ENCODE assay signal across 25 cellular contexts in the genomic region with DNA sequence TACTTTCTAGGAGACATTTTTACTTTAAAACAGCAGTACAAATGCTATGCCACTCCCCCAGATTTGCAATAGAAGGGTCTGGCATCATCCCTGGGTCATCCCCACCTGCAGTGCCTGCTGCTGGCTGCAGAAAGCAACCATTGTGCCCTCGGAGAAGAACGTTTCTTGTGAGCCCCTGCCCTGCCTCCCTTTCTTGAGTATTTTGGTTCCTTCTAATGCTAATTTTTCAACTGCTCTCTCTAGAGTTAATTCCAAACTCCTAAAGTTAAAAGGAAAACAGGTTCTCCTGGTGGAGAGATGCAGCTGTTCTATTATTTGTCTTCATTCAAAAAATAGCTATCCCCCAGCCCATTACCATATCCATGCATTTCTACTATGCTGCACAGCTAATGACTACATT.
A peak's percentile ranks its signal among the peaks of the same experiment; 100 is the strongest.
DNase-seq lines count a peak whose midpoint lies in the region; ATAC-seq, FAIRE-seq and TF ChIP-seq lines count a peak whose summit lies in the region.
"Had no signal": no experiment of that assay in that cellular context is flagged by ENCODE, and none has a peak within 500 bp of the region (broad histone marks: within the 10 kb centered on the region; RNA-seq: fewer than 3 reads in every experiment).

No MANE protein-coding gene starts in this region.

- H3K4me1 ChIP-seq in HAP-1: no peaks in the 10 kb centered on the region
- H3K4me1 ChIP-seq in astrocyte (ENCODE audit: insufficient read depth, low read length): no peaks in the 10 kb centered on the region
- no peaks in the 10 kb centered on the region for H3K4me1 ChIP-seq in iPS DF 6.9 (ENCODE audit: control insufficient read depth, insufficient read depth, low read length)
- H3K4me1 ChIP-seq: A549; BLaER1 treated with 17β-estradiol and CSF1 and Interleukin-3, amounts not matched to agents 10 nM and 100 nM had no signal

- H3K79me2 ChIP-seq in astrocyte (ENCODE audit: insufficient read depth, low read length): no peaks in the 10 kb centered on the region

- H3K9me3 ChIP-seq in HAP-1 (no peaks in the 10 kb centered on the region), astrocyte (ENCODE audit: insufficient read depth, low read depth, low read length) (no peaks in the 10 kb centered on the region), iPS DF 6.9 (ENCODE audit: control insufficient read depth, insufficient read depth, low read length) (no peaks in the 10 kb centered on the region)
- H3K9me3 ChIP-seq: A549 had no signal

- no peaks in the 10 kb centered on the region for H3K27me3 Mint-ChIP-seq in astrocyte (ENCODE audit: low read depth, unreplicated experiment)
- H3K27me3 Mint-ChIP-seq: CD4-positive, alpha-beta T cell had no signal

- H4K20me1 ChIP-seq in astrocyte (ENCODE audit: insufficient read depth, low read length): no peaks in the 10 kb centered on the region
- H4K20me1 ChIP-seq: BLaER1 treated with 17β-estradiol and CSF1 and Interleukin-3, amounts not matched to agents 10 nM and 100 nM had no signal

- no CpG with 5 or more reads among the region's 2 CpGs for WGBS in iPS DF 6.9 (ENCODE audit: insufficient coverage, insufficient read length)

- intact Hi-C loops in left colon (cut with DNase I, micrococcal nuclease): no loop called here

- TF ChIP-seq CTCF in astrocyte (IDR thresholded peaks at IDR 0.05; ENCODE audit: insufficient read depth, low read depth, low read length): no peak

- H3K27me3 ChIP-seq in HAP-1 (ENCODE audit: low read depth) (no peaks in the 10 kb centered on the region), astrocyte (ENCODE audit: insufficient read depth, low read length) (no peaks in the 10 kb centered on the region), iPS DF 6.9 (ENCODE audit: control insufficient read depth, insufficient read depth, low read length) (no peaks in the 10 kb centered on the region)
- H3K27me3 ChIP-seq: BLaER1 treated with 17β-estradiol and CSF1 and Interleukin-3, amounts not matched to agents 10 nM and 100 nM had no signal

- no peak overlapping the region for H3K27ac ChIP-seq in astrocyte (ENCODE audit: low read depth, low read length)
- no peak overlapping the region for H3K27ac ChIP-seq in iPS DF 6.9 (ENCODE audit: low read length)
- H3K27ac ChIP-seq: A549; BLaER1 treated with 17β-estradiol and CSF1 and Interleukin-3, amounts not matched to agents 10 nM and 100 nM; RWPE1 had no signal

- no peak overlapping the region for H3K4me3 Mint-ChIP-seq in astrocyte (ENCODE audit: unreplicated experiment)
- H3K4me3 Mint-ChIP-seq: CD4-positive, alpha-beta T cell; HFFc6 had no signal

- no peaks in the 10 kb centered on the region for H3K36me3 Mint-ChIP-seq in astrocyte (ENCODE audit: low read depth, unreplicated experiment)

- H3K9ac ChIP-seq in astrocyte (ENCODE audit: low read length): no peak overlapping the region
- H3K9ac ChIP-seq: BLaER1 treated with 17β-estradiol and CSF1 and Interleukin-3, amounts not matched to agents 10 nM and 100 nM had no signal

- in situ Hi-C loops in HAP-1 (cut with MboI; ENCODE audit: low sequenced_read_pairs): no loop called here

- FAIRE-seq in astrocyte (lab: Jason Lieb, UNC): peak; percentile 5
- FAIRE-seq: A549, G401.6, H54 had no signal

- no peak overlapping the region for H3K4me2 ChIP-seq in astrocyte (ENCODE audit: low read length)
- H3K4me2 ChIP-seq: A549; BLaER1 treated with 17β-estradiol and CSF1 and Interleukin-3, amounts not matched to agents 10 nM and 100 nM had no signal

- H3K27ac Mint-ChIP-seq in astrocyte (ENCODE audit: unreplicated experiment): no peak overlapping the region
- H3K27ac Mint-ChIP-seq: CD4-positive, alpha-beta T cell; HFFc6 had no signal

- H3K4me1 Mint-ChIP-seq in astrocyte (ENCODE audit: low read depth, unreplicated experiment): no peaks in the 10 kb centered on the region

- no peak overlapping the region for H3K4me3 ChIP-seq in HAP-1
- no peak overlapping the region for H3K4me3 ChIP-seq in astrocyte (ENCODE audit: insufficient read depth, low read depth, low read length)
- no peak overlapping the region for H3K4me3 ChIP-seq in iPS DF 6.9 (ENCODE audit: low read length)
- H3K4me3 ChIP-seq: A549; BLaER1 treated with 17β-estradiol and CSF1 and Interleukin-3, amounts not matched to agents 10 nM and 100 nM had no signal

- H3K9me3 Mint-ChIP-seq in astrocyte (ENCODE audit: unreplicated experiment): no peaks in the 10 kb centered on the region
- H3K9me3 Mint-ChIP-seq: CD4-positive, alpha-beta T cell; HFFc6 had no signal

- no peaks in the 10 kb centered on the region for H3K36me3 ChIP-seq in HAP-1 (replicated peaks)
- H3K36me3 ChIP-seq in astrocyte (ENCODE audit: insufficient read depth, low read length): no peaks in the 10 kb centered on the region
- H3K36me3 ChIP-seq in iPS DF 6.9 (ENCODE audit: control insufficient read depth, insufficient read depth, low read length): no peaks in the 10 kb centered on the region
- H3K36me3 ChIP-seq: BLaER1 treated with 17β-estradiol and CSF1 and Interleukin-3, amounts not matched to agents 10 nM and 100 nM had no signal

- DNase-seq in HAP-1 (ENCODE audit: low spot score in 2 of 2) (peak; percentile 25 to 35), astrocyte (ENCODE audit: low read depth) (no peak), iPS DF 6.9 (ENCODE audit: low read depth, low spot score) (peak; percentile 57), left colon (no peak), SHP77 (lab: John Stamatoyannopoulos, UW) (no peak)
- DNase-seq: AML-193; CD4-positive, alpha-beta T cell; DMS53; HFFc6; NCI-H1092; NCI-H1417 treated with DMSO at 0.1 percent for 48 hours; NCI-H1694 treated with DMSO at 0.1 percent for 48 hours; NCI-H2081; NCI-H226; NCI-H510A; NCI-H69; SHP77 treated with DMSO at 0.1 percent for 48 hours had no signal

- ATAC-seq in GM19452 (IDR thresholded peaks at IDR 0.05; ENCODE audit: unreplicated experiment): no peak
- no peak for ATAC-seq in HG02973 (IDR thresholded peaks at IDR 0.05; ENCODE audit: unreplicated experiment)
- ATAC-seq in left colon: no peak
- ATAC-seq: A549, Panc1 had no signal

- H2AFZ ChIP-seq in astrocyte (ENCODE audit: low read depth, low read length): no peak overlapping the region

Comparison
In these comparisons a context has a peak if more than half of its experiments do, and no peak if none do; other contexts are left out.
1. DNase-seq: peak in HAP-1 (2 of 2) and iPS DF 6.9 (single experiment); none in astrocyte (single experiment), left colon (0 of 2) and SHP77 (0 of 2).